8 cellular contexts compared by ENCODE assay signal in the genomic region with DNA sequence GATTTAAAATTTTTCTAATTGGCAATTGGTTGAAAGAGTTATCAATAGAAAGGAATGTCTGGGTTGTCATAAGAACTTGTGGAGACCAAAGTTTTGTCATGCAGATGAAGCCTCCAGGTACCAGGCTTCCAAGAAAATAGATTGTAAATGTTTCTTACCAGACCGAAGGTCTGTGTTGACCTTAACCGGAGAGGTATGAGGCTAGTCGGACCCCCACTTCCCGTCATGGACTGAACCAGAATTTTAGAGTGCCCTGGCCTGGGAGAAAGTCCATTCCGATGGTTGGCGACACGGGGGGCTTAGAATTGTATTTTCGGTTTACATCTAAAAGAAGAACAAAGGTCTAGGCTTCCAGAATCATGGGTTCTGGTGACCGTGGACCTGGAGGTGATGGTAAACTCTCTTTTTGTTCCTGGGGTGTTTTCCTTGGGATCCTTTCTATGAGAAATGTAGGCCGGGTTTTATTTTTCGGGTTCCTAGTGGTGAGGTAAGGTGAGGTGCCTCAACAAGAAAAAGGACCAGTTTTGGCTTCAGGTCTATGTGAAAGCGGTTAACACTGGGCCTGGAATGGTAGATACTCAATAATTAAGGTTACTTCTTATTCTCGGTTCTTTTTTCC. TPM values are rescaled to one million over a fixed set of nuclear protein-coding genes. Genes with fewer than 3 reads are reported as not detected.
DNase-seq lines count a peak whose midpoint lies in the region; ATAC-seq, FAIRE-seq and TF ChIP-seq lines count a peak whose summit lies in the region.

No MANE protein-coding gene starts in this region.

- H3K4me1 ChIP-seq in K562 (replicated peaks in 1 of 2; ENCODE audit: control insufficient read depth in 2 of 2, insufficient read depth in 2 of 2, low read length in 2 of 2): peaks cover 4 to 17% of the 10 kb centered on the region in 2 experiments; a peak in 4 of 5 replicates
- peaks cover 0 to 4% of the 10 kb centered on the region in 2 donors for H3K4me1 ChIP-seq in lung (ENCODE audit: control insufficient read depth in 2 of 2, insufficient read depth in 2 of 2, low read length in 2 of 2)
- H3K4me1 ChIP-seq in transverse colon: peaks cover 7 to 28% (median 12%) of the 10 kb centered on the region in 4 donors

- peaks cover 3% of the 10 kb centered on the region; the same call in 1 of the 2 replicates for H4K20me1 ChIP-seq in K562 (replicated peaks; ENCODE audit: control insufficient read depth, insufficient read depth, low read length)

- TSS peak; percentile 89 for BruUV-seq in K562 (replicated peaks; lab: Mats Ljungman, UMichigan)

- H3K27me3 ChIP-seq in K562 (ENCODE audit: control insufficient read depth in 2 of 2, insufficient read depth in 2 of 2, low read length in 2 of 2) (no peaks in the 10 kb centered on the region), lung (ENCODE audit: control insufficient read depth, insufficient read depth) (no peaks in the 10 kb centered on the region), transverse colon (peaks cover 9% of the 10 kb centered on the region)

- in situ Hi-C loops in K562 (cut with MboI): no loop called here
- in situ Hi-C loops in transverse colon (cut with MboI; ENCODE audit: low pct_ligation_motif_present in 1 of 4, low pct_unique_long_range_greater_than_20kb in 1 of 4, low sequenced_read_pairs in 3 of 4): no loop called here

- no peak for FAIRE-seq in K562 (lab: Jason Lieb, UNC)

- H3K4me3 Mint-ChIP-seq in activated naive CD4-positive, alpha-beta T cell treated with anti-CD3 and anti-CD28 coated beads for 36 hours: peak overlapping the region; percentile 84

- peaks cover 51% of the 10 kb centered on the region for H3K79me2 ChIP-seq in K562 (ENCODE audit: control insufficient read depth, insufficient read depth, low read length)

- CTCF ChIA-PET in activated naive CD4-positive, alpha-beta T cell treated with anti-CD3 and anti-CD28 coated beads for 36 hours (lab: Charles Lee): no interaction called here
- CTCF ChIA-PET in K562 (lab: Yijun Ruan, JAX; ENCODE audit: low intra/inter-chr PET ratio): no interaction called here

- DNase-seq in activated naive CD4-positive, alpha-beta T cell treated with anti-CD3 and anti-CD28 coated beads for 36 hours: no peak
- no peak for DNase-seq in activated naive CD4-positive, alpha-beta T cell treated with anti-CD3 and anti-CD28 coated beads, Interleukin-2, amount 50 U/mL, for 16 hours
- no peak for DNase-seq in K562 (ENCODE audit: extremely low read depth in 1 of 4, low spot score in 3 of 4)
- DNase-seq in lung (ENCODE audit: low spot score): no peak
- DNase-seq in transverse colon: no peak
- DNase-seq in NCI-H510A treated with DMSO at 0.1 percent for 48 hours (lab: John Stamatoyannopoulos, UW): no peak
- no peak for DNase-seq in NCI-H524 treated with DMSO at 0.1 percent for 48 hours (lab: John Stamatoyannopoulos, UW)
- no peak for DNase-seq in dedifferentiated amniotic fluid mesenchymal stem cell (ENCODE audit: extremely low spot score)

- TF ChIP-seq CTCF in K562 (IDR thresholded peaks at IDR 0.05 in 2 of 3, conservative IDR thresholded peaks at IDR 0.05 in 1 of 3; ENCODE audit: insufficient read depth in 2 of 3, low read depth in 1 of 3, low read length in 3 of 3) (no peak), lung (IDR thresholded peaks at IDR 0.05; ENCODE audit: control extremely low read depth, extremely low read depth) (no peak), transverse colon (IDR thresholded peaks at IDR 0.05) (peak in 2 of 5 experiments; percentile 33 to 49)

- WGBS in K562 (ENCODE audit: insufficient coverage, low coverage, missing lambda C conversion rate): 34% methylated on average over 13 of the region's 13 CpGs
- WGBS in lung, 2 donors: 46 to 48% methylated on average over 13 of the region's 13 CpGs
- WGBS in transverse colon (ENCODE audit: low coverage in 1 of 2), 2 donors: 39 to 48% methylated on average over 8 to 13 of the region's 13 CpGs

- H3K9me3 Mint-ChIP-seq in activated naive CD4-positive, alpha-beta T cell treated with anti-CD3 and anti-CD28 coated beads for 36 hours: no peaks in the 10 kb centered on the region

- H3K27ac Mint-ChIP-seq in activated naive CD4-positive, alpha-beta T cell treated with anti-CD3 and anti-CD28 coated beads for 36 hours: peak overlapping the region; percentile 89

- no peak for TF ChIP-seq EP300 in K562 (IDR thresholded peaks at IDR 0.05; ENCODE audit: low read length)
- no peak for TF ChIP-seq EP300 in transverse colon (IDR thresholded peaks at IDR 0.05; ENCODE audit: low read depth)

- H3K4me3 ChIP-seq in K562 (peak overlapping the region; percentile 99), lung (peak overlapping the region; percentile 100), transverse colon (peak overlapping the region; percentile 79 to 96 (median 87))

- H3K27me3 Mint-ChIP-seq in activated naive CD4-positive, alpha-beta T cell treated with anti-CD3 and anti-CD28 coated beads for 36 hours (ENCODE audit: low read depth): no peaks in the 10 kb centered on the region

- intact Hi-C loops in activated naive CD4-positive, alpha-beta T cell treated with anti-CD3 and anti-CD28 coated beads for 36 hours (cut with micrococcal nuclease): loop anchor here (1.0 to 10.0 kb wide), 7 partner anchors 64 to 824 kb away; partner anchors contain the start of genes ATF6, HSD17B7, NOS1AP and NUF2
- intact Hi-C loops in K562 (cut with micrococcal nuclease): loop anchor here (5.0 to 10.0 kb wide), 4 partner anchors 75 to 442 kb away; no protein-coding TSS in a partner anchor
- intact Hi-C loops in transverse colon (cut with DNase I; ENCODE audit: low total_unique reads): no loop called here

- no peaks in the 10 kb centered on the region for H3K9me1 ChIP-seq in K562 (ENCODE audit: control insufficient read depth, insufficient read depth, low read length)

- H2AFZ ChIP-seq in K562 (ENCODE audit: low read depth, low read length): peak overlapping the region; percentile 100

- peak overlapping the region; percentile 93 for H3K27ac ChIP-seq in K562 (ENCODE audit: extremely low read depth, low read depth, low read length)
- H3K27ac ChIP-seq in lung (ENCODE audit: low read depth in 1 of 2, low read length in 1 of 2): peak overlapping the region; percentile 74 to 97
- peak overlapping the region; percentile 89 to 95 (median 92) for H3K27ac ChIP-seq in transverse colon

- H3K9me3 ChIP-seq in K562 (replicated peaks; ENCODE audit: control insufficient read depth, insufficient read depth, low read depth, low read length): no peaks in the 10 kb centered on the region
- H3K9me3 ChIP-seq in lung (ENCODE audit: control insufficient read depth in 2 of 2, insufficient read depth in 1 of 2, low read length in 1 of 2): no peaks in the 10 kb centered on the region
- H3K9me3 ChIP-seq in transverse colon: no peaks in the 10 kb centered on the region

- H3K36me3 ChIP-seq in K562 (ENCODE audit: control insufficient read depth, insufficient read depth, low read length): peaks cover 26% of the 10 kb centered on the region
- H3K36me3 ChIP-seq in lung (ENCODE audit: control insufficient read depth in 2 of 2, insufficient read depth in 2 of 2, low read length in 2 of 2): peaks cover 2 to 15% of the 10 kb centered on the region in 2 donors
- peaks cover 0 to 21% (median 8%) of the 10 kb centered on the region in 4 donors for H3K36me3 ChIP-seq in transverse colon

- peaks cover 36% of the 10 kb centered on the region for H3K4me1 Mint-ChIP-seq in activated naive CD4-positive, alpha-beta T cell treated with anti-CD3 and anti-CD28 coated beads for 36 hours (ENCODE audit: low read depth)

- POLR2A ChIA-PET in K562 (lab: Yijun Ruan, JAX): interaction anchor here (0.7 kb wide), 1 partner anchor 26 kb away, joined by 3 read pairs; no protein-coding TSS in a partner anchor

- H3K4me2 ChIP-seq in K562 (ENCODE audit: insufficient read depth, low read length): peak overlapping the region; percentile 99

- H3K9ac ChIP-seq in K562 (ENCODE audit: insufficient read depth in 1 of 2, low read depth in 2 of 2, low read length in 2 of 2): peak overlapping the region in 1 of 2 experiments; percentile 96; a peak in 2 of 4 replicates

- TF ChIP-seq RAD21 in K562 (CRISPR knock-in tag; conservative IDR thresholded peaks at IDR 0.05 in 1 of 2, IDR thresholded peaks at IDR 0.05 in 1 of 2): no peak

- H3K36me3 Mint-ChIP-seq in activated naive CD4-positive, alpha-beta T cell treated with anti-CD3 and anti-CD28 coated beads for 36 hours (ENCODE audit: low read depth): peaks cover 12% of the 10 kb centered on the region

- TF ChIP-seq POLR2A in K562 (conservative IDR thresholded peaks at IDR 0.05): no peak
- TF ChIP-seq POLR2A in transverse colon (IDR thresholded peaks at IDR 0.05): no peak

- ATAC-seq in K562: no peak
- no peak for ATAC-seq in lung (ENCODE audit: insufficient read depth, low FRiP score)

TF ChIP-seq in K562, 482 proteins besides CTCF, POLR2A, EP300 and RAD21 (continues in another document):
- no peak for TF ChIP-seq TFAM (CRISPR knock-in tag; conservative IDR thresholded peaks at IDR 0.05)
- no peak for TF ChIP-seq ZNF217 (CRISPR knock-in tag; IDR thresholded peaks at IDR 0.05)
- no peak for TF ChIP-seq TCF15 (CRISPR knock-in tag; IDR thresholded peaks at IDR 0.05)

RNA-seq across cellular contexts. Expression of gene UHMK1, which starts 0.4 kb away (rescaled TPM):
- total RNA-seq in activated naive CD4-positive, alpha-beta T cell treated with anti-CD3 and anti-CD28 coated beads for 36 hours: 10 to 100 TPM; 43.4 to 43.7 TPM
- 31.4 and 70.8 TPM in 2 replicates for total RNA-seq in K562 (2011; cell fraction: chromatin; rRNA removed; ENCODE audit: low replicate concordance)
- 18.7 and 21.8 TPM in 2 replicates for total RNA-seq in K562 (2011; cell fraction: nucleolus; rRNA removed)
- total RNA-seq in K562 (2011; cell fraction: nucleoplasm; rRNA removed): 46.7 and 75.7 TPM in 2 replicates
- total RNA-seq in K562 (2014; rRNA removed) (34.0 and 36.0 TPM in 2 replicates), K562 (2014; rRNA removed; fragmentation: Illumina TruSeq; extraction: Trizol) (72.4 and 78.0 TPM in 2 replicates), K562 (2015; rRNA removed; fragmentation: Illumina TruSeq; extraction: Trizol) (49.2 and 55.2 TPM in 2 replicates), K562 (2021) (42.6 and 43.3 TPM in 2 replicates), lung (10 to 100 TPM; 45.9 to 63.0 TPM), transverse colon (10 to 100 TPM; 26.5 to 57.1 (median 43.3) TPM)
- polyA plus RNA-seq in K562 (2011; rRNA removed) (63.6 and 71.0 TPM in 2 replicates), K562 (2014; fragmentation: Illumina TruSeq; extraction: Trizol) (32.9 and 38.3 TPM in 2 replicates), K562 (2014; fragmentation: Nextera tagmentation; extraction: Ambion mirVana) (10 to 100 TPM; 13.1 to 20.5 TPM), K562 (2014; rRNA removed) (27.7 and 28.9 TPM in 2 replicates), lung (10 to 100 TPM; 17.5 to 19.2 TPM)
- polyA plus RNA-seq in K562 (2011; cell fraction: cytosol; rRNA removed): 8.5 and 31.3 TPM in 2 replicates
- polyA plus RNA-seq in K562 (2011; cell fraction: nucleus; rRNA removed): 27.2 and 68.0 TPM in 2 replicates
- 18.7 and 19.1 TPM in 2 replicates for polyA plus RNA-seq in K562 (2012)
- polyA minus RNA-seq in K562 (2011; rRNA and poly(A)+ RNA removed): 93.8 and 130 TPM in 2 replicates
- polyA minus RNA-seq in K562 (2011; cell fraction: cytosol; rRNA and poly(A)+ RNA removed): 46.0 and 46.8 TPM in 2 replicates
- 33.4 and 86.7 TPM in 2 replicates for polyA minus RNA-seq in K562 (2011; cell fraction: nucleus; rRNA and poly(A)+ RNA removed)
